In genomic region chr16:24152826-24153225, GRCh38 we compare ENCODE assay signal across 14 cellular contexts.
"Had no signal": no experiment of that assay in that cellular context is flagged by ENCODE, and none has a peak within 500 bp of the region (broad histone marks: within the 10 kb centered on the region; RNA-seq: fewer than 3 reads in every experiment).

No MANE protein-coding gene starts in this region.

- H3K9me3 Mint-ChIP-seq: neural crest cell had no signal

- DNase-seq: activated CD4-positive, alpha-beta memory T cell treated with anti-CD3 and anti-CD28 coated beads, Interleukin-2, amount 10 ng/mL, durations not matched to agents 7 days and 5 days; activated naive CD4-positive, alpha-beta T cell treated with anti-CD3 and anti-CD28 coated beads, Interleukin-2, amount 10 ng/mL, durations not matched to agents 7 days and 5 days; amniotic stem cell; brain microvascular endothelial cell; dorsolateral prefrontal cortex; foreskin keratinocyte; ovary; stimulated activated CD4-positive, alpha-beta T cell treated with anti-CD3 and anti-CD28 coated beads, Interleukin-4, amount 100 ng/mL, for 4 hours; T1000 had no signal

- H3K27me3 Mint-ChIP-seq: activated CD4-positive, alpha-beta memory T cell treated with anti-CD3 and anti-CD28 coated beads, Interleukin-2, amount 10 ng/mL, durations not matched to agents 7 days and 5 days; activated CD4-positive, alpha-beta T cell treated with anti-CD3 and anti-CD28 coated beads for 36 hours; activated naive CD4-positive, alpha-beta T cell treated with anti-CD3 and anti-CD28 coated beads, Interleukin-2, amount 10 ng/mL, durations not matched to agents 7 days and 5 days had no signal

- H3K4me3 ChIP-seq: dorsolateral prefrontal cortex, esophagus muscularis mucosa, ovary, tibial nerve had no signal

- H3K4me3 Mint-ChIP-seq: activated CD4-positive, alpha-beta memory T cell treated with anti-CD3 and anti-CD28 coated beads, Interleukin-2, amount 10 ng/mL, durations not matched to agents 7 days and 5 days; activated CD4-positive, alpha-beta T cell treated with anti-CD3 and anti-CD28 coated beads for 36 hours; activated naive CD4-positive, alpha-beta T cell treated with anti-CD3 and anti-CD28 coated beads, Interleukin-2, amount 10 ng/mL, durations not matched to agents 7 days and 5 days; neural crest cell had no signal

- H3K27ac ChIP-seq: brain microvascular endothelial cell, dorsolateral prefrontal cortex, esophagus muscularis mucosa, foreskin keratinocyte, ovary, tibial nerve, VCaP had no signal

- H3K27ac Mint-ChIP-seq: activated CD4-positive, alpha-beta memory T cell treated with anti-CD3 and anti-CD28 coated beads, Interleukin-2, amount 10 ng/mL, durations not matched to agents 7 days and 5 days had no signal

- H3K36me3 ChIP-seq: brain microvascular endothelial cell, ovary, tibial nerve had no signal

- H3K27me3 ChIP-seq: brain microvascular endothelial cell, dorsolateral prefrontal cortex, esophagus muscularis mucosa, foreskin keratinocyte, ovary, tibial nerve had no signal

- H3K4me1 ChIP-seq: esophagus muscularis mucosa, foreskin keratinocyte, tibial nerve had no signal

- ATAC-seq: foreskin keratinocyte had no signal

- H3K9me3 ChIP-seq: esophagus muscularis mucosa, ovary, tibial nerve had no signal
